ENCODE assay signal across 8 cellular contexts in the genomic region with DNA sequence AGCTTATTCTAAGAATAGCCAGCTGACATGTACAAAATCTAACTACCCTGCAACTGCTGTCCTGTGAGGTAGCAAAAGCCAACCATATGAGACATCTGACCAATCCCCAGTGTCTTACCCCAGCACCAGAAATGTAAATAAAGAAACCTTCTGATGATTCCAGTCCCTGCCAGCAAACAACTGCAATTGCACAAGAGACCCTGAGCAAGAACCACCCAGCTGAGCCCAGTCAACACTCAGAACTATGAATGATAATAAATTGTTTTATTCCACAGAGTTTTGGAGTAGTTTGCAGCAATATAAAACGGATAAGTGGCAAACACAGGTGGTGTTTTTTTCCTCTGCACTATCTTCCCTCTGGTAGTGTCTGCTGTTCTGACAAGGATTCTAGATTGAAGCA.
"Had no signal": no experiment of that assay in that cellular context is flagged by ENCODE, and none has a peak within 500 bp of the region (broad histone marks: within the 10 kb centered on the region; RNA-seq: fewer than 3 reads in every experiment).

No MANE protein-coding gene starts in this region.

- FAIRE-seq: H1 had no signal

- H3K27ac ChIP-seq: GM23248 had no signal

- H3K9me3 Mint-ChIP-seq: HFFc6 had no signal

- H3K36me3 ChIP-seq: HAP-1 had no signal

- H3K4me3 ChIP-seq: GM23248, HAP-1 had no signal

- H2AFZ ChIP-seq: GM23248 had no signal

- H3K9me3 ChIP-seq: HAP-1 had no signal

- H3K27ac Mint-ChIP-seq: H9, HFFc6 had no signal

- H3K4me3 Mint-ChIP-seq: H9, HFFc6 had no signal

- H3K9ac ChIP-seq: GM23248 had no signal

- DNase-seq: GM23248, GOT3, H7, HCEC 1CT, HFFc6 had no signal
